ENCODE assay signal across 1 cellular context in genomic region chr1:235971571-235972315, GRCh38.
A peak's percentile ranks its signal among the peaks of the same experiment; 100 is the strongest.
TF ChIP-seq lines count a peak whose summit lies in the region.

No MANE protein-coding gene starts in this region.

TF ChIP-seq in HepG2, 621 proteins besides CTCF, POLR2A, EP300 and RAD21 (continued from another document and continues in another):
- no peak for TF ChIP-seq ZHX2 (IDR thresholded peaks at IDR 0.05; ENCODE audit: low read depth)
- TF ChIP-seq ZHX2 (CRISPR knock-in tag; IDR thresholded peaks at IDR 0.05; ENCODE audit: borderline replicate concordance), result no peak
- no peak for TF ChIP-seq ZNF75D (CRISPR knock-in tag; IDR thresholded peaks at IDR 0.05; ENCODE audit: borderline replicate concordance)
- no peak for TF ChIP-seq ZNF431 (CRISPR knock-in tag; IDR thresholded peaks at IDR 0.05; ENCODE audit: borderline replicate concordance, low read depth)
- no peak for TF ChIP-seq ZNF770 (CRISPR knock-in tag; IDR thresholded peaks at IDR 0.05)
- TF ChIP-seq SAFB2 (CRISPR knock-in tag; IDR thresholded peaks at IDR 0.05; ENCODE audit: borderline replicate concordance, low read depth), result no peak
- TF ChIP-seq ZIK1 (CRISPR knock-in tag; IDR thresholded peaks at IDR 0.05; ENCODE audit: borderline replicate concordance, low read depth), result no peak
- TF ChIP-seq, protein P1, sequence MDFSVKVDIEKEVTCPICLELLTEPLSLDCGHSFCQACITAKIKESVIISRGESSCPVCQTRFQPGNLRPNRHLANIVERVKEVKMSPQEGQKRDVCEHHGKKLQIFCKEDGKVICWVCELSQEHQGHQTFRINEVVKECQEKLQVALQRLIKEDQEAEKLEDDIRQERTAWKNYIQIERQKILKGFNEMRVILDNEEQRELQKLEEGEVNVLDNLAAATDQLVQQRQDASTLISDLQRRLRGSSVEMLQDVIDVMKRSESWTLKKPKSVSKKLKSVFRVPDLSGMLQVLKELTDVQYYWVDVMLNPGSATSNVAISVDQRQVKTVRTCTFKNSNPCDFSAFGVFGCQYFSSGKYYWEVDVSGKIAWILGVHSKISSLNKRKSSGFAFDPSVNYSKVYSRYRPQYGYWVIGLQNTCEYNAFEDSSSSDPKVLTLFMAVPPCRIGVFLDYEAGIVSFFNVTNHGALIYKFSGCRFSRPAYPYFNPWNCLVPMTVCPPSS (IDR thresholded peaks at IDR 0.05), result no peak
- TF ChIP-seq, protein P2, sequence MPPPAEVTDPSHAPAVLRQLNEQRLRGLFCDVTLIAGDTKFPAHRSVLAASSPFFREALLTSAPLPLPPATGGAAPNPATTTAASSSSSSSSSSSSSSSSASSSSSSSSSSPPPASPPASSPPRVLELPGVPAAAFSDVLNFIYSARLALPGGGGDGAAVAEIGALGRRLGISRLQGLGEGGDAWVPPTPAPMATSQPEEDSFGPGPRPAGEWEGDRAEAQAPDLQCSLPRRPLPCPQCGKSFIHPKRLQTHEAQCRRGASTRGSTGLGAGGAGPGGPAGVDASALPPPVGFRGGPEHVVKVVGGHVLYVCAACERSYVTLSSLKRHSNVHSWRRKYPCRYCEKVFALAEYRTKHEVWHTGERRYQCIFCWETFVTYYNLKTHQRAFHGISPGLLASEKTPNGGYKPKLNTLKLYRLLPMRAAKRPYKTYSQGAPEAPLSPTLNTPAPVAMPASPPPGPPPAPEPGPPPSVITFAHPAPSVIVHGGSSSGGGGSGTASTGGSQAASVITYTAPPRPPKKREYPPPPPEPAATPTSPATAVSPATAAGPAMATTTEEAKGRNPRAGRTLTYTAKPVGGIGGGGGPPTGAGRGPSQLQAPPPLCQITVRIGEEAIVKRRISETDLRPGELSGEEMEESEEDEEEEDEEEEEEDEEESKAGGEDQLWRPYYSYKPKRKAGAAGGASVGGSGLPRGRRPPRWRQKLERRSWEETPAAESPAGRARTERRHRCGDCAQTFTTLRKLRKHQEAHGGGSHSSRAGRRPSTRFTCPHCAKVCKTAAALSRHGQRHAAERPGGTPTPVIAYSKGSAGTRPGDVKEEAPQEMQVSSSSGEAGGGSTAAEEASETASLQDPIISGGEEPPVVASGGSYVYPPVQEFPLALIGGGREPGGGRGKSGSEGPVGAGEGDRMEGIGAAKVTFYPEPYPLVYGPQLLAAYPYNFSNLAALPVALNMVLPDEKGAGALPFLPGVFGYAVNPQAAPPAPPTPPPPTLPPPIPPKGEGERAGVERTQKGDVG (CRISPR knock-in tag; IDR thresholded peaks at IDR 0.05; ENCODE audit: borderline replicate concordance), result no peak
- no peak; the same call in 1 of the 2 replicates for TF ChIP-seq KDM5B (CRISPR knock-in tag; IDR thresholded peaks at IDR 0.05; ENCODE audit: borderline replicate concordance)
- TF ChIP-seq FOXO1 (CRISPR knock-in tag; IDR thresholded peaks at IDR 0.05), result no peak
- TF ChIP-seq RNF2 (conservative IDR thresholded peaks at IDR 0.05; ENCODE audit: low read depth), result no peak
- no peak for TF ChIP-seq HMGA1 (CRISPR knock-in tag; conservative IDR thresholded peaks at IDR 0.05)
- no peak for TF ChIP-seq NR1H2 (CRISPR knock-in tag; IDR thresholded peaks at IDR 0.05; ENCODE audit: borderline replicate concordance, low read depth)
- no peak for TF ChIP-seq IRF1 (CRISPR knock-in tag; IDR thresholded peaks at IDR 0.05; ENCODE audit: low read depth)
- no peak for TF ChIP-seq RORA (CRISPR knock-in tag; IDR thresholded peaks at IDR 0.05)
- no peak for TF ChIP-seq NFRKB (IDR thresholded peaks at IDR 0.05)
- TF ChIP-seq POGK (CRISPR knock-in tag; conservative IDR thresholded peaks at IDR 0.05), result no peak
- no peak for TF ChIP-seq ZNF34 (CRISPR knock-in tag; IDR thresholded peaks at IDR 0.05; ENCODE audit: borderline replicate concordance)
- TF ChIP-seq, protein P3, sequence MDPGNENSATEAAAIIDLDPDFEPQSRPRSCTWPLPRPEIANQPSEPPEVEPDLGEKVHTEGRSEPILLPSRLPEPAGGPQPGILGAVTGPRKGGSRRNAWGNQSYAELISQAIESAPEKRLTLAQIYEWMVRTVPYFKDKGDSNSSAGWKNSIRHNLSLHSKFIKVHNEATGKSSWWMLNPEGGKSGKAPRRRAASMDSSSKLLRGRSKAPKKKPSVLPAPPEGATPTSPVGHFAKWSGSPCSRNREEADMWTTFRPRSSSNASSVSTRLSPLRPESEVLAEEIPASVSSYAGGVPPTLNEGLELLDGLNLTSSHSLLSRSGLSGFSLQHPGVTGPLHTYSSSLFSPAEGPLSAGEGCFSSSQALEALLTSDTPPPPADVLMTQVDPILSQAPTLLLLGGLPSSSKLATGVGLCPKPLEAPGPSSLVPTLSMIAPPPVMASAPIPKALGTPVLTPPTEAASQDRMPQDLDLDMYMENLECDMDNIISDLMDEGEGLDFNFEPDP (CRISPR knock-in tag; conservative IDR thresholded peaks at IDR 0.05), result no peak
- TF ChIP-seq SYNCRIP (IDR thresholded peaks at IDR 0.05; ENCODE audit: insufficient read depth, low read depth, low read length), result no peak
- TF ChIP-seq, protein P4, sequence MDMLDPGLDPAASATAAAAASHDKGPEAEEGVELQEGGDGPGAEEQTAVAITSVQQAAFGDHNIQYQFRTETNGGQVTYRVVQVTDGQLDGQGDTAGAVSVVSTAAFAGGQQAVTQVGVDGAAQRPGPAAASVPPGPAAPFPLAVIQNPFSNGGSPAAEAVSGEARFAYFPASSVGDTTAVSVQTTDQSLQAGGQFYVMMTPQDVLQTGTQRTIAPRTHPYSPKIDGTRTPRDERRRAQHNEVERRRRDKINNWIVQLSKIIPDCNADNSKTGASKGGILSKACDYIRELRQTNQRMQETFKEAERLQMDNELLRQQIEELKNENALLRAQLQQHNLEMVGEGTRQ (IDR thresholded peaks at IDR 0.05; ENCODE audit: low read depth, low read length), result peak; percentile 37; the same call in 1 of the 2 replicates
- TF ChIP-seq, protein P4 (CRISPR knock-in tag; IDR thresholded peaks at IDR 0.05; ENCODE audit: borderline replicate concordance), result peak; percentile 62; the same call in 1 of the 2 replicates
- no peak for TF ChIP-seq PLSCR1 (CRISPR knock-in tag; IDR thresholded peaks at IDR 0.05; ENCODE audit: borderline replicate concordance)
- TF ChIP-seq, protein P5, sequence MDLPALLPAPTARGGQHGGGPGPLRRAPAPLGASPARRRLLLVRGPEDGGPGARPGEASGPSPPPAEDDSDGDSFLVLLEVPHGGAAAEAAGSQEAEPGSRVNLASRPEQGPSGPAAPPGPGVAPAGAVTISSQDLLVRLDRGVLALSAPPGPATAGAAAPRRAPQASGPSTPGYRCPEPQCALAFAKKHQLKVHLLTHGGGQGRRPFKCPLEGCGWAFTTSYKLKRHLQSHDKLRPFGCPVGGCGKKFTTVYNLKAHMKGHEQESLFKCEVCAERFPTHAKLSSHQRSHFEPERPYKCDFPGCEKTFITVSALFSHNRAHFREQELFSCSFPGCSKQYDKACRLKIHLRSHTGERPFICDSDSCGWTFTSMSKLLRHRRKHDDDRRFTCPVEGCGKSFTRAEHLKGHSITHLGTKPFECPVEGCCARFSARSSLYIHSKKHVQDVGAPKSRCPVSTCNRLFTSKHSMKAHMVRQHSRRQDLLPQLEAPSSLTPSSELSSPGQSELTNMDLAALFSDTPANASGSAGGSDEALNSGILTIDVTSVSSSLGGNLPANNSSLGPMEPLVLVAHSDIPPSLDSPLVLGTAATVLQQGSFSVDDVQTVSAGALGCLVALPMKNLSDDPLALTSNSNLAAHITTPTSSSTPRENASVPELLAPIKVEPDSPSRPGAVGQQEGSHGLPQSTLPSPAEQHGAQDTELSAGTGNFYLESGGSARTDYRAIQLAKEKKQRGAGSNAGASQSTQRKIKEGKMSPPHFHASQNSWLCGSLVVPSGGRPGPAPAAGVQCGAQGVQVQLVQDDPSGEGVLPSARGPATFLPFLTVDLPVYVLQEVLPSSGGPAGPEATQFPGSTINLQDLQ (CRISPR knock-in tag; IDR thresholded peaks at IDR 0.05), result no peak
- TF ChIP-seq, protein P6, sequence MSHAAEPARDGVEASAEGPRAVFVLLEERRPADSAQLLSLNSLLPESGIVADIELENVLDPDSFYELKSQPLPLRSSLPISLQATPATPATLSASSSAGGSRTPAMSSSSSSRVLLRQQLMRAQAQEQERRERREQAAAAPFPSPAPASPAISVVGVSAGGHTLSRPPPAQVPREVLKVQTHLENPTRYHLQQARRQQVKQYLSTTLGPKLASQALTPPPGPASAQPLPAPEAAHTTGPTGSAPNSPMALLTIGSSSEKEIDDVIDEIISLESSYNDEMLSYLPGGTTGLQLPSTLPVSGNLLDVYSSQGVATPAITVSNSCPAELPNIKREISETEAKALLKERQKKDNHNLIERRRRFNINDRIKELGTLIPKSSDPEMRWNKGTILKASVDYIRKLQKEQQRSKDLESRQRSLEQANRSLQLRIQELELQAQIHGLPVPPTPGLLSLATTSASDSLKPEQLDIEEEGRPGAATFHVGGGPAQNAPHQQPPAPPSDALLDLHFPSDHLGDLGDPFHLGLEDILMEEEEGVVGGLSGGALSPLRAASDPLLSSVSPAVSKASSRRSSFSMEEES (CRISPR knock-in tag; IDR thresholded peaks at IDR 0.05), result no peak
- no peak for TF ChIP-seq POLR2AphosphoS2 (IDR thresholded peaks at IDR 0.05; ENCODE audit: low read depth, low read length)
- 0 out of 2 replicates have a peak, but pooled peaks have one; percentile 63 for TF ChIP-seq FOXC1 (CRISPR knock-in tag; IDR thresholded peaks at IDR 0.05; ENCODE audit: borderline replicate concordance)
